23 cellular contexts compared by ENCODE assay signal in genomic region chr17:48615963-48616718, GRCh38. TPM values are rescaled to one million over a fixed set of nuclear protein-coding genes. Genes with fewer than 3 reads are reported as not detected.
A peak's percentile ranks its signal among the peaks of the same experiment; 100 is the strongest.
DNase-seq lines count a peak whose midpoint lies in the region; ATAC-seq and TF ChIP-seq lines count a peak whose summit lies in the region.
"Had no signal": no experiment of that assay in that cellular context is flagged by ENCODE, and none has a peak within 500 bp of the region (broad histone marks: within the 10 kb centered on the region; RNA-seq: fewer than 3 reads in every experiment).

No MANE protein-coding gene starts in this region.

- H3K9me2 ChIP-seq in SK-N-SH: no peaks in the 10 kb centered on the region

- H3K27me3 Mint-ChIP-seq in central memory CD8-positive, alpha-beta T cell: peaks cover 100% of the 10 kb centered on the region

- no peak overlapping the region for H3K9ac ChIP-seq in SK-N-SH
- H3K9ac ChIP-seq in HUES6 (ENCODE audit: low read length): peak overlapping the region; percentile 67
- H3K9ac ChIP-seq in mucosa of rectum (ENCODE audit: low read depth in 1 of 2, low read length in 2 of 2): no peak overlapping the region

- no peak overlapping the region for H3K4me2 ChIP-seq in SK-N-SH

- H3K4me3 ChIP-seq in SK-N-SH (ENCODE audit: low read depth in 2 of 2, low read length in 1 of 2) (no peak overlapping the region), HUES6 (ENCODE audit: low read depth, low read length) (peak overlapping the region; percentile 27; the same call in 1 of the 2 replicates), mucosa of rectum (ENCODE audit: low read length in 2 of 2) (peak overlapping the region; percentile 6 to 62)
- H3K4me3 ChIP-seq: body of pancreas, colonic mucosa had no signal

- H3K79me2 ChIP-seq in SK-N-SH (ENCODE audit: insufficient read depth): no peaks in the 10 kb centered on the region

- peaks cover 32% of the 10 kb centered on the region for H3K36me3 Mint-ChIP-seq in central memory CD8-positive, alpha-beta T cell (ENCODE audit: insufficient read depth)

- no peak overlapping the region for H2AFZ ChIP-seq in SK-N-SH (ENCODE audit: low read depth)

- CTCF ChIA-PET in SK-N-SH (lab: Yijun Ruan, JAX): interaction anchor here (0.7 to 4.2 kb wide), 9 partner anchors 10 to 591 kb away, joined by 3 to 33 read pairs (median 4); partner anchors contain the start of genes HOXB5 and HOXB9

- peak overlapping the region; percentile 3 for H3K27ac Mint-ChIP-seq in central memory CD8-positive, alpha-beta T cell (ENCODE audit: low read depth)
- H3K27ac Mint-ChIP-seq: activated CD8-positive, alpha-beta T cell treated with anti-CD3 and anti-CD28 coated beads, Interleukin-2, amount 10 ng/mL, durations not matched to agents 7 days and 5 days; activated naive CD4-positive, alpha-beta T cell treated with anti-CD3 and anti-CD28 coated beads, Interleukin-2, amount 50 U/mL, for 72 hours had no signal

- peaks cover 29% of the 10 kb centered on the region for H4K20me1 ChIP-seq in SK-N-SH (ENCODE audit: insufficient read depth)

- peaks cover 59% of the 10 kb centered on the region for H3K4me1 Mint-ChIP-seq in central memory CD8-positive, alpha-beta T cell

- ATAC-seq in SK-N-SH treated with all-trans-retinoic acid at 6 μM for 48 hours: no peak
- no peak for ATAC-seq in central memory CD8-positive, alpha-beta T cell (replicated peaks; ENCODE audit: extremely low read depth, poor library complexity, severe bottlenecking)
- ATAC-seq: activated CD8-positive, alpha-beta T cell treated with anti-CD3 and anti-CD28 coated beads, Interleukin-2, amount 10 ng/mL, durations not matched to agents 7 days and 5 days; activated naive CD4-positive, alpha-beta T cell treated with anti-CD3 and anti-CD28 coated beads, Interleukin-2, amount 50 U/mL, for 72 hours; activated T-cell treated with anti-CD3 and anti-CD28 coated beads, Interleukin-2, amount 50 U/mL, for 4 hours; body of pancreas; left ventricle myocardium superior had no signal

- no peak for TF ChIP-seq CTCF in SK-N-SH (IDR thresholded peaks at IDR 0.05)

- no peaks in the 10 kb centered on the region for H3F3A ChIP-seq in SK-N-SH (replicated peaks; ENCODE audit: insufficient read depth)

- H3K4me3 Mint-ChIP-seq in central memory CD8-positive, alpha-beta T cell: no peak overlapping the region
- H3K4me3 Mint-ChIP-seq: activated CD8-positive, alpha-beta T cell treated with anti-CD3 and anti-CD28 coated beads, Interleukin-2, amount 10 ng/mL, durations not matched to agents 7 days and 5 days; activated T-cell treated with anti-CD3 and anti-CD28 coated beads, Interleukin-2, amount 50 U/mL, for 4 hours had no signal

- H3K4me1 ChIP-seq in SK-N-SH (ENCODE audit: control insufficient read depth in 1 of 2, insufficient read depth in 2 of 2, low read depth in 1 of 2, low read length in 1 of 2): no peaks in the 10 kb centered on the region
- peaks cover 21% of the 10 kb centered on the region for H3K4me1 ChIP-seq in HUES6 (ENCODE audit: control insufficient read depth, insufficient read depth, low read length)
- peaks cover 37 to 41% of the 10 kb centered on the region in 2 donors for H3K4me1 ChIP-seq in mucosa of rectum (ENCODE audit: control insufficient read depth in 2 of 2, insufficient read depth in 2 of 2, low read length in 2 of 2)

- H3K9me3 ChIP-seq in SK-N-SH: no peaks in the 10 kb centered on the region
- no peaks in the 10 kb centered on the region for H3K9me3 ChIP-seq in HUES6 (ENCODE audit: control insufficient read depth, insufficient read depth, low read depth, low read length)
- H3K9me3 ChIP-seq in mucosa of rectum (ENCODE audit: control insufficient read depth in 2 of 2, low read length in 2 of 2): no peaks in the 10 kb centered on the region
- H3K9me3 ChIP-seq: body of pancreas, colonic mucosa had no signal

- no peak for TF ChIP-seq RAD21 in SK-N-SH (IDR thresholded peaks at IDR 0.05; ENCODE audit: low read length)

- H3K27me3 ChIP-seq in SK-N-SH (ENCODE audit: insufficient read depth) (peaks cover 99% of the 10 kb centered on the region), HUES6 (ENCODE audit: control insufficient read depth, insufficient read depth, low read length) (peaks cover 99% of the 10 kb centered on the region), mucosa of rectum (ENCODE audit: control insufficient read depth in 2 of 2, insufficient read depth in 2 of 2, low read length in 2 of 2) (peaks cover 35 to 46% of the 10 kb centered on the region in 2 donors)

- H3K27ac ChIP-seq in SK-N-SH (ENCODE audit: low read depth in 2 of 2, low read length in 1 of 2): no peak overlapping the region
- no peak overlapping the region; the same call in 1 of the 2 replicates for H3K27ac ChIP-seq in HUES6 (ENCODE audit: low read depth, low read length)
- peak overlapping the region in 1 of 2 donors; percentile 27 for H3K27ac ChIP-seq in mucosa of rectum (ENCODE audit: low read depth in 2 of 2, low read length in 2 of 2)
- H3K27ac ChIP-seq: body of pancreas, colonic mucosa had no signal

- no peaks in the 10 kb centered on the region for H3K36me3 ChIP-seq in SK-N-SH (replicated peaks in 1 of 2; ENCODE audit: control insufficient read depth in 1 of 2, insufficient read depth in 2 of 2, low read length in 1 of 2)
- H3K36me3 ChIP-seq in HUES6 (ENCODE audit: control insufficient read depth, insufficient read depth, low read length): no peaks in the 10 kb centered on the region
- H3K36me3 ChIP-seq in mucosa of rectum (ENCODE audit: control insufficient read depth in 2 of 2, insufficient read depth in 2 of 2, low read length in 2 of 2): no peaks in the 10 kb centered on the region
- H3K36me3 ChIP-seq: colonic mucosa had no signal

- no peaks in the 10 kb centered on the region for H3K9me3 Mint-ChIP-seq in central memory CD8-positive, alpha-beta T cell
- H3K9me3 Mint-ChIP-seq: activated naive CD4-positive, alpha-beta T cell treated with anti-CD3 and anti-CD28 coated beads, Interleukin-2, amount 50 U/mL, for 72 hours; activated T-cell treated with anti-CD3 and anti-CD28 coated beads, Interleukin-2, amount 50 U/mL, for 4 hours had no signal

- TF ChIP-seq EP300 in SK-N-SH (IDR thresholded peaks at IDR 0.05; ENCODE audit: borderline replicate concordance in 1 of 2, low read depth in 1 of 2, low read length in 1 of 2): no peak

- 20% methylated on average over 17 of the region's 17 CpGs for WGBS in SK-N-SH (ENCODE audit: low lambda C conversion rate)

- DNase-seq in SK-N-SH: no peak
- DNase-seq in central memory CD8-positive, alpha-beta T cell (ENCODE audit: low spot score in 2 of 2): no peak
- no peak for DNase-seq in NCI-H1694 treated with DMSO at 0.1 percent for 48 hours (lab: John Stamatoyannopoulos, UW)
- DNase-seq in activated T-cell treated with anti-CD3 and anti-CD28 coated beads, Interleukin-2, amount 50 U/mL, for 48 hours: no peak
- no peak for DNase-seq in DMS153 (lab: John Stamatoyannopoulos, UW)
- DNase-seq: 8988T; activated CD8-positive, alpha-beta T cell treated with anti-CD3 and anti-CD28 coated beads, Interleukin-2, amount 10 ng/mL, durations not matched to agents 7 days and 5 days; activated T-cell treated with anti-CD3 and anti-CD28 coated beads, Interleukin-2, amount 50 U/mL, for 4 hours; body of pancreas; colonic mucosa; glutamatergic neuron; HCEC 1CT; left ventricle myocardium superior; NCI-H146; NCI-H2171 treated with DMSO at 0.1 percent for 48 hours; NCI-H748 treated with DMSO at 0.1 percent for 48 hours; occipital lobe; SHP77 had no signal

- POLR2A ChIA-PET in SK-N-SH (lab: Yijun Ruan, JAX): no interaction called here

TF ChIP-seq in SK-N-SH, 30 proteins besides CTCF, POLR2A, EP300 and RAD21:
- no peak for TF ChIP-seq SMC3 (IDR thresholded peaks at IDR 0.05; ENCODE audit: low read depth, low read length)
- TF ChIP-seq EZH2phosphoT487 (IDR thresholded peaks at IDR 0.05; ENCODE audit: borderline replicate concordance, low read depth): peak; percentile 49; the same call in 1 of the 2 replicates

TF ChIP-seq in SK-N-SH treated with all-trans-retinoic acid at 6 μM for 48 hours, 23 proteins besides CTCF, POLR2A, EP300 and RAD21:
- TF ChIP-seq ZFP30 (CRISPR knock-in tag; IDR thresholded peaks at IDR 0.05) (no peak), ARNTL (CRISPR knock-in tag; IDR thresholded peaks at IDR 0.05; ENCODE audit: borderline replicate concordance, low read depth) (no peak)
- TF ChIP-seq, protein P1, sequence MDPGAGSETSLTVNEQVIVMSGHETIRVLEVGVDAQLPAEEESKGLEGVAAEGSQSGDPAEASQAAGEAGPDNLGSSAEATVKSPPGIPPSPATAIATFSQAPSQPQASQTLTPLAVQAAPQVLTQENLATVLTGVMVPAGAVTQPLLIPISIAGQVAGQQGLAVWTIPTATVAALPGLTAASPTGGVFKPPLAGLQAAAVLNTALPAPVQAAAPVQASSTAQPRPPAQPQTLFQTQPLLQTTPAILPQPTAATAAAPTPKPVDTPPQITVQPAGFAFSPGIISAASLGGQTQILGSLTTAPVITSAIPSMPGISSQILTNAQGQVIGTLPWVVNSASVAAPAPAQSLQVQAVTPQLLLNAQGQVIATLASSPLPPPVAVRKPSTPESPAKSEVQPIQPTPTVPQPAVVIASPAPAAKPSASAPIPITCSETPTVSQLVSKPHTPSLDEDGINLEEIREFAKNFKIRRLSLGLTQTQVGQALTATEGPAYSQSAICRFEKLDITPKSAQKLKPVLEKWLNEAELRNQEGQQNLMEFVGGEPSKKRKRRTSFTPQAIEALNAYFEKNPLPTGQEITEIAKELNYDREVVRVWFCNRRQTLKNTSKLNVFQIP (CRISPR knock-in tag; IDR thresholded peaks at IDR 0.05; ENCODE audit: borderline replicate concordance, low read depth): no peak

RNA-seq across cellular contexts. Expression of gene HOXB8, which starts 1.0 kb away (rescaled TPM):
- polyA plus RNA-seq in SK-N-SH (2012; rRNA removed): not detected in 2 replicates
- polyA plus RNA-seq in SK-N-SH (2012; cell fraction: cytosol; rRNA removed): not detected in 2 replicates
- polyA plus RNA-seq in SK-N-SH (2012; cell fraction: nucleus; rRNA removed): not detected in 2 replicates
- polyA plus RNA-seq: BJ had no signal

RNA-seq across cellular contexts. Expression of gene HOXB7, which starts 5.3 kb away (rescaled TPM):
- polyA plus RNA-seq in SK-N-SH (2012; rRNA removed): not detected in 2 replicates
- not detected in 2 replicates for polyA plus RNA-seq in SK-N-SH (2012; cell fraction: cytosol; rRNA removed)
- not detected in 2 replicates for polyA plus RNA-seq in SK-N-SH (2012; cell fraction: nucleus; rRNA removed)
- polyA plus RNA-seq: BJ had no signal

RNA-seq across cellular contexts. Expression of gene HOXB9, which starts 10.0 kb away (rescaled TPM):
- not detected in 2 replicates for polyA plus RNA-seq in SK-N-SH (2012; rRNA removed)
- polyA plus RNA-seq in SK-N-SH (2012; cell fraction: cytosol; rRNA removed): not detected in 2 replicates
- not detected in 2 replicates for polyA plus RNA-seq in SK-N-SH (2012; cell fraction: nucleus; rRNA removed)
- polyA plus RNA-seq: BJ had no signal

RNA-seq across cellular contexts. Expression of gene HOXB6, which starts 11.4 kb away (rescaled TPM):
- not detected in 2 replicates for polyA plus RNA-seq in SK-N-SH (2012; rRNA removed)
- not detected in 2 replicates for polyA plus RNA-seq in SK-N-SH (2012; cell fraction: cytosol; rRNA removed)
- not detected in 2 replicates for polyA plus RNA-seq in SK-N-SH (2012; cell fraction: nucleus; rRNA removed)
- polyA plus RNA-seq: BJ had no signal

RNA-seq across cellular contexts. Expression of gene HOXB5, which starts 22.6 kb away (rescaled TPM):
- not detected in 2 replicates for polyA plus RNA-seq in SK-N-SH (2012; rRNA removed)
- polyA plus RNA-seq in SK-N-SH (2012; cell fraction: cytosol; rRNA removed): 0.01 TPM in 1 of 2 replicates, not detected in the other
- not detected in 2 replicates for polyA plus RNA-seq in SK-N-SH (2012; cell fraction: nucleus; rRNA removed)
- polyA plus RNA-seq: BJ had no signal

Comparison
In these comparisons a context has a peak if more than half of its experiments do, and no peak if none do; other contexts are left out.
1. H3K4me3 ChIP-seq: peak in HUES6 (single experiment) and mucosa of rectum (2 of 2); none in SK-N-SH (0 of 2).